Comparison of ENCODE assay signal across 8 cellular contexts in the genomic region with DNA sequence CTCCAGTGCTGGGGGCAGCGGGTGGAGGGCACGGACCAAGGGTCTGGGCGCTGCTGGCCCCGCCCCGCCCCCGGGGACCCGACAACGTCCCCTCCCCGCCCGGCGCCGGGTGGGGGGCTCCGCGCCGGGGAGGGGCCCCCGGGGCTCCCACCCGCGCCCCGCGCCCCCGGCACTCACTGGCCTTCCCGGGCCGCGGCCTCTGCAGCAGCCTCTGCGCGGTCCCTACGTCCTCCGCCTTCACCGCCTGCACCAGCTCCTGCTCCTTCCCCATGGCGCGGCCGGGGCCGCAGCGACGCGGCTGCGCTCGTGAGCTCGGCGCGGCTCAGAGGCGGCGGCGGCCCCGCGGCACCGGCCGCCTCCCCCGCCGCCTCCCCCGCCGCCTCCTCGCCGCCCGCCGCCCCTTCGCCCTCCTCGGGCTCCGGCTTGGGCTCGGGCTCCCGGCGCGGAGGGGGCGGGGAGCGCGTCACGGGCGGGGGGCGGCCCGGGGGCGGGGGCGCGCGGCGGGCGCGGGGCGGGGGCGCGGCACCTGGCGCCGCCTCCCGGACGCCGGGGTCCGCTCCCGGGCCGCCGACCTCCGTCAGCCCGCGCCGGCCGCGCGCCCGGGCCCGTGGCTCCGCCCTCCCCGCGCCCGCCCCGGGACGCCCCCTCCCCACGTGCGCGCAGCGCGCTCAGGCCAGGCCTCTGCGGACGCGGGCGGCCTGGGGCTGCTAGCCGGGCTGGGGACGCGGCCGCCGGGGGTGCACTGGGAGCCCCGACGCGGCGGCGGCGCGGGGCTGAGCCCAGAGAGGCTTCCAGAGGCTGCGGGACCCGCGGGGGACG. TPM values are rescaled to one million over a fixed set of nuclear protein-coding genes. Genes with fewer than 3 reads are reported as not detected.
DNase-seq lines count a peak whose midpoint lies in the region; ATAC-seq, FAIRE-seq and TF ChIP-seq lines count a peak whose summit lies in the region.

A gene with protein sequence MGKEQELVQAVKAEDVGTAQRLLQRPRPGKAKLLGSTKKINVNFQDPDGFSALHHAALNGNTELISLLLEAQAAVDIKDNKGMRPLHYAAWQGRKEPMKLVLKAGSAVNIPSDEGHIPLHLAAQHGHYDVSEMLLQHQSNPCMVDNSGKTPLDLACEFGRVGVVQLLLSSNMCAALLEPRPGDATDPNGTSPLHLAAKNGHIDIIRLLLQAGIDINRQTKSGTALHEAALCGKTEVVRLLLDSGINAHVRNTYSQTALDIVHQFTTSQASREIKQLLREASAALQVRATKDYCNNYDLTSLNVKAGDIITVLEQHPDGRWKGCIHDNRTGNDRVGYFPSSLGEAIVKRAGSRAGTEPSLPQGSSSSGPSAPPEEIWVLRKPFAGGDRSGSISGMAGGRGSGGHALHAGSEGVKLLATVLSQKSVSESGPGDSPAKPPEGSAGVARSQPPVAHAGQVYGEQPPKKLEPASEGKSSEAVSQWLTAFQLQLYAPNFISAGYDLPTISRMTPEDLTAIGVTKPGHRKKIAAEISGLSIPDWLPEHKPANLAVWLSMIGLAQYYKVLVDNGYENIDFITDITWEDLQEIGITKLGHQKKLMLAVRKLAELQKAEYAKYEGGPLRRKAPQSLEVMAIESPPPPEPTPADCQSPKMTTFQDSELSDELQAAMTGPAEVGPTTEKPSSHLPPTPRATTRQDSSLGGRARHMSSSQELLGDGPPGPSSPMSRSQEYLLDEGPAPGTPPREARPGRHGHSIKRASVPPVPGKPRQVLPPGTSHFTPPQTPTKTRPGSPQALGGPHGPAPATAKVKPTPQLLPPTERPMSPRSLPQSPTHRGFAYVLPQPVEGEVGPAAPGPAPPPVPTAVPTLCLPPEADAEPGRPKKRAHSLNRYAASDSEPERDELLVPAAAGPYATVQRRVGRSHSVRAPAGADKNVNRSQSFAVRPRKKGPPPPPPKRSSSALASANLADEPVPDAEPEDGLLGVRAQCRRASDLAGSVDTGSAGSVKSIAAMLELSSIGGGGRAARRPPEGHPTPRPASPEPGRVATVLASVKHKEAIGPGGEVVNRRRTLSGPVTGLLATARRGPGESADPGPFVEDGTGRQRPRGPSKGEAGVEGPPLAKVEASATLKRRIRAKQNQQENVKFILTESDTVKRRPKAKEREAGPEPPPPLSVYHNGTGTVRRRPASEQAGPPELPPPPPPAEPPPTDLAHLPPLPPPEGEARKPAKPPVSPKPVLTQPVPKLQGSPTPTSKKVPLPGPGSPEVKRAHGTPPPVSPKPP (N-terminal part only) (minus strand): TSS at position 444 of the 819 bp plus-strand sequence. CDS start 173 bp downstream, at position 271.

- H3K4me3 ChIP-seq in BLaER1 (peak within 1 kb of the TSS; percentile 69), HFF-Myc (replicated peaks; ENCODE audit: low read depth, low read length) (peak within 1 kb of the TSS; percentile 17; the same call in 1 of the 2 replicates), GM12878 (no peak within 1 kb of the TSS), mesendoderm (ENCODE audit: low read length) (no peak within 1 kb of the TSS)

- no peak within 1 kb of the TSS for H3K18ac ChIP-seq in mesendoderm (ENCODE audit: low read length)

- no peak within 1 kb of the TSS for H2BK15ac ChIP-seq in mesendoderm (replicated peaks; ENCODE audit: low read depth)

- TF ChIP-seq POLR2A in GM12878 (IDR thresholded peaks at IDR 0.05; ENCODE audit: low read depth, low read length): no peak

- RAD21 ChIA-PET in GM12878 (lab: Charles Lee; ENCODE audit: unreplicated experiment): no interaction called here

- no peak within 1 kb of the TSS for H4K8ac ChIP-seq in mesendoderm (ENCODE audit: low read depth, low read length)

- H3K36me3 ChIP-seq in BLaER1 (no peaks in the 10 kb centered on the region), GM12878 (ENCODE audit: control insufficient read depth in 2 of 2, insufficient read depth in 2 of 2, low read length in 1 of 2) (no peaks in the 10 kb centered on the region), mesendoderm (ENCODE audit: control insufficient read depth, insufficient read depth, low read length) (no peaks in the 10 kb centered on the region)

- H3K4me2 ChIP-seq in BLaER1 (peak within 1 kb of the TSS; percentile 95), GM12878 (ENCODE audit: control insufficient read depth, insufficient read depth) (peak within 1 kb of the TSS; percentile 33; the same call in 1 of the 2 replicates), mesendoderm (ENCODE audit: low read length) (peak within 1 kb of the TSS; percentile 38)

- no peak for TF ChIP-seq CTCF in HFF-Myc (IDR thresholded peaks at IDR 0.05; ENCODE audit: low read depth, low read length, missing control alignments)
- TF ChIP-seq CTCF in GM12878 (IDR thresholded peaks at IDR 0.05 in 2 of 3, conservative IDR thresholded peaks at IDR 0.05 in 1 of 3; ENCODE audit: control insufficient read depth in 2 of 3, extremely low read depth in 1 of 3, insufficient read depth in 1 of 3, low read depth in 3 of 3, low read length in 3 of 3): no peak
- TF ChIP-seq CTCF in omental fat pad (IDR thresholded peaks at IDR 0.05): no peak

- intact Hi-C loops in GM12878 (cut with micrococcal nuclease; ENCODE audit: unreplicated experiment): no loop called here

- H4K5ac ChIP-seq in mesendoderm (ENCODE audit: low read length): no peak within 1 kb of the TSS

- CTCF ChIA-PET in GM12878 (lab: Yijun Ruan, JAX): interaction anchor here (0.9 to 2.0 kb wide), 2 partner anchors 55 to 56 kb away, joined by 3 to 9 read pairs; a partner anchor contains a TSS

- no peak for TF ChIP-seq RAD21 in GM12878 (IDR thresholded peaks at IDR 0.05; ENCODE audit: insufficient read depth, low read depth, low read length)

- H3K56ac ChIP-seq in mesendoderm (ENCODE audit: low read length): peak within 1 kb of the TSS; percentile 49

- H3K23ac ChIP-seq in mesendoderm (ENCODE audit: low read length): no peak within 1 kb of the TSS

- POLR2A ChIA-PET in GM12878 (lab: Charles Lee): interaction anchor here (0.6 kb wide), 1 partner anchor 8 kb away, joined by 3 read pairs; no protein-coding TSS in a partner anchor

- no peak for TF ChIP-seq EP300 in GM12878 (IDR thresholded peaks at IDR 0.05; ENCODE audit: borderline replicate concordance in 1 of 2, control insufficient read depth in 1 of 2, low read depth in 2 of 2, low read length in 2 of 2)

- H3K9ac ChIP-seq in BLaER1 (peak within 1 kb of the TSS; percentile 55), GM12878 (ENCODE audit: control insufficient read depth, insufficient read depth, low read length) (no peak within 1 kb of the TSS), mesendoderm (ENCODE audit: low read length) (peak within 1 kb of the TSS; percentile 54)

- H3K27me3 ChIP-seq in BLaER1 (peaks cover 77% of the 10 kb centered on the region), GM12878 (replicated peaks in 1 of 2; ENCODE audit: control insufficient read depth in 2 of 2, insufficient read depth in 2 of 2, low read length in 1 of 2) (peaks cover 12 to 15% of the 10 kb centered on the region in 2 experiments), mesendoderm (ENCODE audit: insufficient read depth, low read length, poor library complexity) (peaks cover 9% of the 10 kb centered on the region)

- H4K20me1 ChIP-seq in BLaER1: peaks cover 27% of the 10 kb centered on the region
- no peaks in the 10 kb centered on the region for H4K20me1 ChIP-seq in GM12878 (ENCODE audit: control insufficient read depth, insufficient read depth)

- WGBS in GM12878 (ENCODE audit: insufficient coverage, insufficient replicate concordance, low lambda C conversion rate, missing lambda C conversion rate): 5% methylated on average over 41 of the region's 129 CpGs
- no CpG with 5 or more reads among the region's 129 CpGs for WGBS in mesendoderm (ENCODE audit: extremely low coverage, insufficient coverage, low lambda C conversion rate)

- no peak within 1 kb of the TSS for H3K4ac ChIP-seq in mesendoderm (ENCODE audit: low read depth, low read length)

- no peak for ATAC-seq in GM12878
- no peak for ATAC-seq in GM18868 (IDR thresholded peaks at IDR 0.05; ENCODE audit: unreplicated experiment)
- no peak for ATAC-seq in omental fat pad (ENCODE audit: low FRiP score)

- no peaks in the 10 kb centered on the region for H3K79me1 ChIP-seq in mesendoderm (ENCODE audit: low read length)

- H2AK5ac ChIP-seq in mesendoderm (ENCODE audit: low read length): no peak within 1 kb of the TSS

- DNase-seq in HFF-Myc (ENCODE audit: extremely low read depth, low read depth) (no peak), GM12878 (ENCODE audit: low read depth, low spot score) (no peak), mesendoderm (peak; percentile 26), NCI-H526 treated with DMSO at 0.1 percent for 48 hours (lab: John Stamatoyannopoulos, UW) (no peak), omental fat pad (ENCODE audit: low spot score) (no peak)
- no peak for DNase-seq in activated CD4-positive, alpha-beta T cell treated with anti-CD3 and anti-CD28 coated beads, Interleukin-2, amount 50 U/mL, for 1 hour

- SMC1A ChIA-PET in GM12878 (lab: Charles Lee; ENCODE audit: uncharacterized antibody, unreplicated experiment): no interaction called here

- in situ Hi-C loops in GM12878 (cut with MboI): no loop called here

- H3K9me3 ChIP-seq in BLaER1: no peaks in the 10 kb centered on the region
- H3K9me3 ChIP-seq in GM12878 (replicated peaks; ENCODE audit: control insufficient read depth, insufficient read depth, low read length): no peaks in the 10 kb centered on the region

- H3K4me1 ChIP-seq in BLaER1 (peaks cover 28% of the 10 kb centered on the region), GM12878 (ENCODE audit: control insufficient read depth, insufficient read depth, low read length) (no peaks in the 10 kb centered on the region; the same call in 1 of the 2 replicates), mesendoderm (ENCODE audit: control insufficient read depth, low read depth, low read length) (no peaks in the 10 kb centered on the region)

- no peaks in the 10 kb centered on the region for H3K79me2 ChIP-seq in GM12878 (ENCODE audit: control insufficient read depth, insufficient read depth, low read length)
- no peaks in the 10 kb centered on the region for H3K79me2 ChIP-seq in mesendoderm (ENCODE audit: control insufficient read depth, insufficient read depth, low read length)

- H2AFZ ChIP-seq in GM12878 (ENCODE audit: control insufficient read depth, low read depth, low read length): no peak within 1 kb of the TSS

- BruUV-seq in GM12878 (replicated peaks; lab: Mats Ljungman, UMichigan): no TSS peak

- no peak within 1 kb of the TSS for H2BK120ac ChIP-seq in mesendoderm (ENCODE audit: low read depth, low read length)

- H3K27ac ChIP-seq in BLaER1 (no peak within 1 kb of the TSS), GM12878 (ENCODE audit: control insufficient read depth, insufficient read depth) (no peak within 1 kb of the TSS), mesendoderm (ENCODE audit: low read depth, low read length) (no peak within 1 kb of the TSS)

- H2BK5ac ChIP-seq in mesendoderm (ENCODE audit: low read length): no peak within 1 kb of the TSS

- FAIRE-seq in GM12878 (lab: Jason Lieb, UNC): no peak

RNA-seq across cellular contexts. Expression of the gene that starts here (rescaled TPM):
- total RNA-seq in GM12878 (2013; cell fraction: nucleolus; rRNA removed): 1.4 and 1.8 TPM in 2 replicates
- 0.05 and 0.11 TPM in 2 replicates for total RNA-seq in GM12878 (2014; rRNA removed)
- not detected in 2 replicates for total RNA-seq in GM12878 (2014; rRNA removed; fragmentation: Illumina TruSeq; extraction: Trizol)
- 0.33 and 0.53 TPM in 2 replicates for total RNA-seq in GM12878 (2021)
- polyA plus RNA-seq in GM12878 (2011; ENCODE audit: low read depth): 0.09 TPM
- polyA plus RNA-seq in GM12878 (2011; rRNA removed): 0.03 TPM in 2 replicates
- polyA plus RNA-seq in GM12878 (2011; cell fraction: cytosol; rRNA removed): 0.04 and 0.05 TPM in 2 replicates
- 0.91 and 1.1 TPM in 2 replicates for polyA plus RNA-seq in GM12878 (2011; cell fraction: nucleus; rRNA removed)
- polyA plus RNA-seq in GM12878 (2012): 0.37 and 0.49 TPM in 2 replicates
- polyA plus RNA-seq in GM12878 (2014; fragmentation: Illumina TruSeq; extraction: Trizol): not detected in 2 replicates
- polyA plus RNA-seq in GM12878 (2014; fragmentation: Nextera tagmentation; extraction: Ambion mirVana): under 1 TPM in 1 of 2 experiments, not detected in 1; 0.08 TPM
- 0.15 and 0.32 TPM in 2 replicates for polyA plus RNA-seq in GM12878 (2014; rRNA removed)
- polyA plus RNA-seq in GM12878 (2016; fragmentation: Nextera tagmentation; extraction: Ambion mirVana): not detected
- not detected in 2 replicates for polyA minus RNA-seq in GM12878 (2011; rRNA and poly(A)+ RNA removed)
- not detected in 2 replicates for polyA minus RNA-seq in GM12878 (2011; cell fraction: cytosol; rRNA and poly(A)+ RNA removed)
- polyA minus RNA-seq in GM12878 (2011; cell fraction: nucleus; rRNA and poly(A)+ RNA removed): not detected in 2 replicates
- polyA plus RNA-seq in mesendoderm (2013, experiment 1 of 2): 0.24 TPM
- 1.1 TPM for polyA plus RNA-seq in mesendoderm (2013, experiment 2 of 2)
- under 1 TPM; 0.12 to 0.19 (median 0.14) TPM for total RNA-seq in omental fat pad

Comparison
In these comparisons a context has a peak if more than half of its experiments do, and no peak if none do; other contexts are left out.
1. H3K4me2 ChIP-seq: peak in every context shown above with its lines; median percentile 95 in BLaER1; 38 in mesendoderm; 33 in GM12878.
2. H3K4me3 ChIP-seq: peak in BLaER1 (single experiment) and HFF-Myc (single experiment); none in GM12878 (single experiment) and mesendoderm (single experiment).